In the genomic region with DNA sequence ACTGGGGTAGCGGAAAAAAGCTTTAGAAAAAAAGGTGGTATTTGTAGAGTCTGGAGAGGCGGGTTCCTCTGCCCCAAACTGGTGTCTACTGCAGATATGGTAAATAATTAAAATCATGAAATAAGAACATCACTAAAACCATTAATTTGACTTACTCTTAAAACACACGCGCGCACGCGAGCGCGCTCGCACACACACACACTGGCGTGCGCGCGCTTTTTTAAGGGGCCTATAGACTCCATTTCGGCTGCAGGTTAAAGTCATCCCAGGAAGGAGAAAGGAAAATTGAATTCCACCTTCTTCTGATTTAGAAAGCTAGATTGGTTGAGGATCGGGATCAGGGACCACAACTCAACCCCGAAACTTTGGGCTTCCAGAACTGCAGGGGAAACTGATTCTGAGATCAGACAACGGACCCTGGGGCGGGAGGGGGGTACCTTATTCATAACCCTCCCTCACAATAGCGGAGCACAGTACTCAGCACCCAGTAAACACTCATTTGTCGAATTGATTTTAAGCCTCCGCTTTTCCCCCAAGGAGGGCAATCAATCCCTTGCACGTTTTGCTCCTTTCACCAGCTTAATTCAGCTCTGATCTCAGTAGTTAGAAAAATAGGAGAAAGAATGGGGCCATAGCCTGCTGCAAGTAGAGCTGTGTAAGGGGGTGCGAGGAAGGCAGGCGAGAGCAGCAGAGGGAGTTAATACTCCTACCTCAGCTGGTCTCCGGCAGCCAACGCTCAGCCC, we compare ENCODE assay signal across 1 cellular context.
TF ChIP-seq lines count a peak whose summit lies in the region.

No MANE protein-coding gene starts in this region.

TF ChIP-seq in A549, 52 proteins besides CTCF, POLR2A, EP300 and RAD21 (continued from another document):
- TF ChIP-seq, protein P1, sequence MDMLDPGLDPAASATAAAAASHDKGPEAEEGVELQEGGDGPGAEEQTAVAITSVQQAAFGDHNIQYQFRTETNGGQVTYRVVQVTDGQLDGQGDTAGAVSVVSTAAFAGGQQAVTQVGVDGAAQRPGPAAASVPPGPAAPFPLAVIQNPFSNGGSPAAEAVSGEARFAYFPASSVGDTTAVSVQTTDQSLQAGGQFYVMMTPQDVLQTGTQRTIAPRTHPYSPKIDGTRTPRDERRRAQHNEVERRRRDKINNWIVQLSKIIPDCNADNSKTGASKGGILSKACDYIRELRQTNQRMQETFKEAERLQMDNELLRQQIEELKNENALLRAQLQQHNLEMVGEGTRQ (IDR thresholded peaks at IDR 0.05): no peak
- no peak for TF ChIP-seq RCOR1 (IDR thresholded peaks at IDR 0.05; ENCODE audit: low read depth, low read length)
- no peak for TF ChIP-seq SREBF2 (IDR thresholded peaks at IDR 0.05)
- TF ChIP-seq SMC3 (IDR thresholded peaks at IDR 0.05): no peak
- TF ChIP-seq CBX2 (IDR thresholded peaks at IDR 0.05; ENCODE audit: borderline replicate concordance, low read depth): no peak
- TF ChIP-seq JUN (IDR thresholded peaks at IDR 0.05): no peak
- TF ChIP-seq, protein P2, sequence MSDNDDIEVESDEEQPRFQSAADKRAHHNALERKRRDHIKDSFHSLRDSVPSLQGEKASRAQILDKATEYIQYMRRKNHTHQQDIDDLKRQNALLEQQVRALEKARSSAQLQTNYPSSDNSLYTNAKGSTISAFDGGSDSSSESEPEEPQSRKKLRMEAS (IDR thresholded peaks at IDR 0.05): no peak
